ENCODE assay signal across 22 cellular contexts in the genomic region with DNA sequence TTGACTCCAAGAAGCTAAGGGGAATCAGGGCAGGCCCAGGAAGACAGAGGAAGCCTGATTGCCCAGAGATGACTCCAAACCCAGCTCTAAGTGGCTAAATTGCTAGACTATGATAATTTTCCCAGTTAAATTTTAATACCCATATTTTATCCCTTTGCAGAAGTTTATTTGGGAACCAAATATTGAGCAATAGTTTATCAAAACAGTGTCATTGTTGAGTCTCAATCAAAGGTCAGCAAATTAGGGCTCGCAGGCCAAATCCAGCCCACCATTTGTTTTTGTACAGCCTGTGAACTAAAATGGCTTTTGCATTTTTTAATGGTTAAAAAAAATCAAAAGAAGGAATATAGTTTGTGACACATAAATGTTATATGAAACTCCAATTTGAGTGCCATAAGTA.
"Had no signal": no experiment of that assay in that cellular context is flagged by ENCODE, and none has a peak within 500 bp of the region (broad histone marks: within the 10 kb centered on the region; RNA-seq: fewer than 3 reads in every experiment).

No MANE protein-coding gene starts in this region.

- H3K27me3 ChIP-seq: pancreas, sigmoid colon, spleen, tibial nerve, uterus had no signal

- ATAC-seq: left ventricle myocardium superior; lower lobe of right lung; naive thymus-derived CD8-positive, alpha-beta T cell; pancreas; right cardiac atrium; stimulated activated effector memory CD8-positive, alpha-beta T cell treated with anti-CD3 and anti-CD28 coated beads, Interleukin-12 subunit alpha, Interleukin-12 subunit beta, amount 100 ng/mL, for 72 hours had no signal

- DNase-seq: hypothalamus; immature natural killer cell; left ventricle myocardium superior; lower lobe of right lung; mammary epithelial cell; mesenchymal stem cell; naive thymus-derived CD8-positive, alpha-beta T cell; nucleus accumbens; pancreas; posterior cingulate gyrus; retina; right cardiac atrium; sigmoid colon; small intestine; spleen; stimulated activated CD4-positive, alpha-beta T cell treated with anti-CD3 and anti-CD28 coated beads, Interleukin-4, amount 100 ng/mL, for 24 hours; stimulated activated naive CD4-positive, alpha-beta T cell; uterus had no signal

- FAIRE-seq: islet of Langerhans, pancreas, small intestine had no signal

- H3K4me1 ChIP-seq: lower lobe of right lung, pancreas, prostate gland, sigmoid colon, spleen, tibial nerve, uterus had no signal

- H3K36me3 ChIP-seq: lower lobe of right lung, pancreas, prostate gland, sigmoid colon, tibial nerve, uterus had no signal

- H3K9me3 ChIP-seq: lower lobe of right lung, pancreas, prostate gland, sigmoid colon, spleen, tibial nerve, uterus had no signal

- H3K4me3 ChIP-seq: lower lobe of right lung, pancreas, prostate gland, sigmoid colon, spleen, tibial nerve, uterus had no signal

- H3K27ac ChIP-seq: lower lobe of right lung, pancreas, prostate gland, sigmoid colon, spleen, tibial nerve, uterus had no signal
